ENCODE assay signal across 8 cellular contexts in genomic region chr14:35404496-35405303, GRCh38. TPM values are rescaled to one million over a fixed set of nuclear protein-coding genes. Genes with fewer than 3 reads are reported as not detected.
DNase-seq lines count a peak whose midpoint lies in the region; ATAC-seq, FAIRE-seq and TF ChIP-seq lines count a peak whose summit lies in the region.

Gene NFKBIA, minus strand, starts transcription at chr14:35404749. Its CDS starts 105 bp downstream, at chr14:35404644.

- peaks cover 27% of the 10 kb centered on the region for H3K4me1 Mint-ChIP-seq in progenitor cell of endocrine pancreas (ENCODE audit: low read depth)

- H3K36me3 Mint-ChIP-seq in progenitor cell of endocrine pancreas (ENCODE audit: insufficient read depth) = peaks cover 12% of the 10 kb centered on the region

- no peaks in the 10 kb centered on the region for H3K27me3 Mint-ChIP-seq in progenitor cell of endocrine pancreas

- H3K9ac ChIP-seq in adipocyte (ENCODE audit: low read length) = peak within 1 kb of the TSS; percentile 100

- H3K4me3 Mint-ChIP-seq in progenitor cell of endocrine pancreas (ENCODE audit: low read depth) = peak within 1 kb of the TSS; percentile 95

- no peaks in the 10 kb centered on the region for H3K27me3 ChIP-seq in adipocyte (replicated peaks; ENCODE audit: control insufficient read depth, insufficient read depth, low read length)
- H3K27me3 ChIP-seq in heart left ventricle = no peaks in the 10 kb centered on the region

- H3K4me3 ChIP-seq in adipocyte (ENCODE audit: low read length) (peak within 1 kb of the TSS; percentile 95), heart left ventricle (peak within 1 kb of the TSS; percentile 77 to 98 (median 90))

- intact Hi-C loops in heart left ventricle (cut with DNase I) = loop anchor here (1.0 to 10.0 kb wide), 19 partner anchors 19 to 727 kb away; partner anchors contain the start of genes PSMA6 (in 8 of the 10), FAM177A1 (in 3 of the 10), PPP2R3C (in 3 of the 10) and PRORP (in 3 of the 10)

- peak in 10 of 12 donors; percentile 7 to 55 (median 34) for TF ChIP-seq CTCF in heart left ventricle (IDR thresholded peaks at IDR 0.05)
- peak; percentile 57 for TF ChIP-seq CTCF in progenitor cell of endocrine pancreas (IDR thresholded peaks at IDR 0.05; ENCODE audit: unreplicated experiment)

- peak; percentile 97 for TF ChIP-seq POLR2A in GM12892 (IDR thresholded peaks at IDR 0.05; ENCODE audit: low read depth, low read length)
- TF ChIP-seq POLR2A in heart left ventricle (IDR thresholded peaks at IDR 0.05) = peak; percentile 81 to 99

- ATAC-seq in HG02763 (IDR thresholded peaks at IDR 0.05; ENCODE audit: unreplicated experiment) = peak; percentile 57
- peak; percentile 56 to 78 (median 70) for ATAC-seq in heart left ventricle

- peak within 1 kb of the TSS; percentile 99 for H3K27ac Mint-ChIP-seq in progenitor cell of endocrine pancreas

- 0 to 1% (median 0%) methylated on average over 16 to 62 of the region's 62 CpGs for WGBS in heart left ventricle, 4 donors

- H3K4me1 ChIP-seq in adipocyte (ENCODE audit: control insufficient read depth, insufficient read depth, low read length) (peaks cover 44% of the 10 kb centered on the region), heart left ventricle (peaks cover 0 to 76% (median 55%) of the 10 kb centered on the region in 12 donors)

- no peaks in the 10 kb centered on the region for H3K9me3 Mint-ChIP-seq in progenitor cell of endocrine pancreas (ENCODE audit: low read depth)

- no peaks in the 10 kb centered on the region for H3K9me3 ChIP-seq in adipocyte (ENCODE audit: control insufficient read depth, low read length)
- H3K9me3 ChIP-seq in heart left ventricle = no peaks in the 10 kb centered on the region

- DNase-seq in GM12892 (ENCODE audit: insufficient read length) = peak; percentile 74
- peak; percentile 49 for DNase-seq in NCI-H128 (lab: John Stamatoyannopoulos, UW; ENCODE audit: unreplicated experiment)
- peak; percentile 88 for DNase-seq in T follicular helper cell (ENCODE audit: low read depth)
- peak; percentile 95 for DNase-seq in adipocyte (ENCODE audit: low read depth)
- DNase-seq in heart left ventricle = peak; percentile 92 to 96 (median 94)
- DNase-seq in progenitor cell of endocrine pancreas (ENCODE audit: low spot score, unreplicated experiment) = peak; percentile 82
- peak; percentile 95 for DNase-seq in ureter (ENCODE audit: low spot score)

- H3K27ac ChIP-seq in heart left ventricle = peak within 1 kb of the TSS; percentile 99 to 100 (median 100)

- peaks cover 38% of the 10 kb centered on the region for H3K36me3 ChIP-seq in adipocyte (ENCODE audit: control insufficient read depth, insufficient read depth, low read length, severe bottlenecking)
- peaks cover 4 to 40% (median 39%) of the 10 kb centered on the region in 9 donors for H3K36me3 ChIP-seq in heart left ventricle

- FAIRE-seq in GM12892 (lab: Jason Lieb, UNC) = peak; percentile 92

RNA-seq across cellular contexts. Expression of gene NFKBIA, which starts in this region (rescaled TPM):
- 229 TPM for polyA plus RNA-seq in GM12892 (2012; ENCODE audit: missing spikeins)
- 100 to 1,000 TPM in 3 of 9 donors, 10 to 100 TPM in 6; 42.7 to 193 (median 68.5) TPM for total RNA-seq in heart left ventricle
- polyA plus RNA-seq in heart left ventricle = 10 to 100 TPM; 53.9 to 64.3 TPM
- total RNA-seq in progenitor cell of endocrine pancreas = 31.8 and 35.7 TPM in 2 replicates
- 152 TPM for total RNA-seq in ureter

Comparison
In these comparisons a context has a peak if more than half of its experiments do, and no peak if none do; other contexts are left out.
1. Peak in every context shown above with its lines: DNase-seq, ATAC-seq, H3K4me3 ChIP-seq and H3K27ac ChIP-seq.